8 cellular contexts compared by ENCODE assay signal in genomic region chr9:136107155-136107952, GRCh38. TPM values are rescaled to one million over a fixed set of nuclear protein-coding genes. Genes with fewer than 3 reads are reported as not detected.
A peak's percentile ranks its signal among the peaks of the same experiment; 100 is the strongest.
DNase-seq lines count a peak whose midpoint lies in the region; ATAC-seq and TF ChIP-seq lines count a peak whose summit lies in the region.

No MANE protein-coding gene starts in this region.

- no peak for ATAC-seq in GM21576 (IDR thresholded peaks at IDR 0.05; ENCODE audit: unreplicated experiment)

- TF ChIP-seq CTCF in colonic mucosa (IDR thresholded peaks at IDR 0.05) (no peak), transverse colon (IDR thresholded peaks at IDR 0.05) (no peak), osteoblast (IDR thresholded peaks at IDR 0.05; ENCODE audit: extremely low read depth, low read depth, low read length) (no peak)

- peak overlapping the region; percentile 83 for H3K27ac Mint-ChIP-seq in activated CD4-positive, alpha-beta T cell treated with anti-CD3 and anti-CD28 coated beads, Interleukin-2, amount 10 ng/mL, durations not matched to agents 24 days and 14 days

- H3K9me3 ChIP-seq in SK-N-MC (ENCODE audit: low read depth, low read length) (no peaks in the 10 kb centered on the region), colonic mucosa (no peaks in the 10 kb centered on the region), transverse colon (no peaks in the 10 kb centered on the region), osteoblast (ENCODE audit: low read depth, low read length) (no peaks in the 10 kb centered on the region)

- no peaks in the 10 kb centered on the region for H3K27me3 Mint-ChIP-seq in activated CD4-positive, alpha-beta T cell treated with anti-CD3 and anti-CD28 coated beads, Interleukin-2, amount 10 ng/mL, durations not matched to agents 24 days and 14 days

- no peak overlapping the region for H3K9ac ChIP-seq in SK-N-MC (ENCODE audit: insufficient read length)
- peak overlapping the region; percentile 56 to 78 for H3K9ac ChIP-seq in colonic mucosa (ENCODE audit: low read depth in 2 of 2, low read length in 2 of 2)

- H3K4me3 ChIP-seq in SK-N-MC (no peak overlapping the region), colonic mucosa (no peak overlapping the region), transverse colon (no peak overlapping the region), osteoblast (ENCODE audit: insufficient read depth, low read length) (no peak overlapping the region)

- no peaks in the 10 kb centered on the region for H4K20me1 ChIP-seq in osteoblast (ENCODE audit: insufficient read depth, low read length)

- peak overlapping the region; percentile 63 for H3K4me3 Mint-ChIP-seq in activated CD4-positive, alpha-beta T cell treated with anti-CD3 and anti-CD28 coated beads, Interleukin-2, amount 10 ng/mL, durations not matched to agents 24 days and 14 days

- no peaks in the 10 kb centered on the region for H3K9me3 Mint-ChIP-seq in activated CD4-positive, alpha-beta T cell treated with anti-CD3 and anti-CD28 coated beads, Interleukin-2, amount 10 ng/mL, durations not matched to agents 24 days and 14 days

- no peaks in the 10 kb centered on the region for H3K27me3 ChIP-seq in colonic mucosa
- no peaks in the 10 kb centered on the region for H3K27me3 ChIP-seq in transverse colon
- H3K27me3 ChIP-seq in osteoblast (ENCODE audit: insufficient read depth, low read length): peaks cover 18% of the 10 kb centered on the region

- H3K4me1 Mint-ChIP-seq in activated CD4-positive, alpha-beta T cell treated with anti-CD3 and anti-CD28 coated beads, Interleukin-2, amount 10 ng/mL, durations not matched to agents 24 days and 14 days: peaks cover 30% of the 10 kb centered on the region

- H2AFZ ChIP-seq in osteoblast (ENCODE audit: low read length): no peak overlapping the region

- H3K27ac ChIP-seq in SK-N-MC (peak overlapping the region; percentile 30; the same call in 1 of the 2 replicates), colonic mucosa (peak overlapping the region; percentile 57), transverse colon (peak overlapping the region; percentile 82 to 85 (median 84)), osteoblast (ENCODE audit: low read depth, low read length) (no peak overlapping the region)

- H3K4me2 ChIP-seq in osteoblast (ENCODE audit: insufficient read depth, low read length): no peak overlapping the region

- WGBS in transverse colon (ENCODE audit: low coverage in 1 of 2), 2 donors: 37% methylated on average over 28 of the region's 29 CpGs; no CpG with 5 or more reads in 1 of the 2 donors

- H3K79me2 ChIP-seq in osteoblast (ENCODE audit: insufficient read depth, low read length): no peaks in the 10 kb centered on the region

- H3K36me3 Mint-ChIP-seq in activated CD4-positive, alpha-beta T cell treated with anti-CD3 and anti-CD28 coated beads, Interleukin-2, amount 10 ng/mL, durations not matched to agents 24 days and 14 days (ENCODE audit: low read depth): no peaks in the 10 kb centered on the region

- no peak for TF ChIP-seq EP300 in transverse colon (IDR thresholded peaks at IDR 0.05; ENCODE audit: low read depth)

- intact Hi-C loops in activated CD4-positive, alpha-beta T cell treated with anti-CD3 and anti-CD28 coated beads, Interleukin-2, amount 10 ng/mL, durations not matched to agents 24 days and 14 days (cut with micrococcal nuclease): no loop called here
- intact Hi-C loops in colonic mucosa (cut with DNase I): no loop called here
- intact Hi-C loops in transverse colon (cut with DNase I; ENCODE audit: low total_unique reads): no loop called here

- DNase-seq in activated CD4-positive, alpha-beta T cell treated with anti-CD3 and anti-CD28 coated beads, Interleukin-2, amount 10 ng/mL, durations not matched to agents 24 days and 14 days: peak; percentile 84
- no peak for DNase-seq in activated CD4-positive, alpha-beta T cell treated with anti-CD3 and anti-CD28 coated beads, Interleukin-2, amount 50 U/mL, for 4 hours
- DNase-seq in SK-N-MC (ENCODE audit: low read depth, low spot score) (no peak), colonic mucosa (peak; percentile 76), transverse colon (peak; percentile 82), osteoblast (ENCODE audit: insufficient read length, low spot score, missing footprints) (no peak), NCI-H526 treated with DMSO at 0.1 percent for 48 hours (lab: John Stamatoyannopoulos, UW) (no peak)

- H3K4me1 ChIP-seq in colonic mucosa (peaks cover 35% of the 10 kb centered on the region), transverse colon (peaks cover 30 to 74% (median 56%) of the 10 kb centered on the region in 4 donors), osteoblast (ENCODE audit: insufficient read depth, low read length) (peaks cover 19% of the 10 kb centered on the region)

- TF ChIP-seq POLR2A in transverse colon (IDR thresholded peaks at IDR 0.05): no peak

- in situ Hi-C loops in transverse colon (cut with MboI; ENCODE audit: low pct_ligation_motif_present in 1 of 4, low pct_unique_long_range_greater_than_20kb in 1 of 4, low sequenced_read_pairs in 3 of 4): loop anchor here in 1 of 4 donors (25.0 kb wide), 1 partner anchor 245 kb away; no protein-coding TSS in a partner anchor

- no peaks in the 10 kb centered on the region for H3K36me3 ChIP-seq in SK-N-MC (ENCODE audit: insufficient read depth, low read length)
- no peaks in the 10 kb centered on the region for H3K36me3 ChIP-seq in colonic mucosa
- no peaks in the 10 kb centered on the region for H3K36me3 ChIP-seq in transverse colon
- H3K36me3 ChIP-seq in osteoblast (ENCODE audit: insufficient read depth, low read length): no peaks in the 10 kb centered on the region

RNA-seq across cellular contexts. Expression of gene TMEM250, which starts 11.3 kb away (rescaled TPM):
- total RNA-seq in activated CD4-positive, alpha-beta T cell treated with anti-CD3 and anti-CD28 coated beads, Interleukin-2, amount 10 ng/mL, durations not matched to agents 24 days and 14 days: 49.8 and 52.7 TPM in 2 replicates
- total RNA-seq in colonic mucosa (10 to 100 TPM; 40.9 to 67.2 TPM), transverse colon (100 to 1,000 TPM in 2 of 4 donors, 10 to 100 TPM in 2; 50.3 to 187 (median 86.6) TPM), osteoblast (52.7 and 65.5 TPM in 2 replicates)

RNA-seq across cellular contexts. Expression of gene NACC2, which starts 12.3 kb away (rescaled TPM):
- total RNA-seq in activated CD4-positive, alpha-beta T cell treated with anti-CD3 and anti-CD28 coated beads, Interleukin-2, amount 10 ng/mL, durations not matched to agents 24 days and 14 days: 3.2 and 3.6 TPM in 2 replicates
- total RNA-seq in colonic mucosa (10 to 100 TPM; 20.3 to 21.0 TPM), transverse colon (10 to 100 TPM; 22.2 to 64.3 (median 26.5) TPM), osteoblast (25.3 and 32.9 TPM in 2 replicates)

Comparison
In these comparisons a context has a peak if more than half of its experiments do, and no peak if none do; other contexts are left out.
1. DNase-seq: peak in activated CD4-positive, alpha-beta T cell treated with anti-CD3 and anti-CD28 coated beads, Interleukin-2, amount 10 ng/mL, durations not matched to agents 24 days and 14 days (single experiment), colonic mucosa (single experiment) and transverse colon (single experiment); none in activated CD4-positive, alpha-beta T cell treated with anti-CD3 and anti-CD28 coated beads, Interleukin-2, amount 50 U/mL, for 4 hours (0 of 2), SK-N-MC (single experiment), osteoblast (single experiment) and NCI-H526 treated with DMSO at 0.1 percent for 48 hours (single experiment).